28 cellular contexts compared by ENCODE assay signal in genomic region chr6:22099923-22100322, GRCh38.
"Had no signal": no experiment of that assay in that cellular context is flagged by ENCODE, and none has a peak within 500 bp of the region (broad histone marks: within the 10 kb centered on the region; RNA-seq: fewer than 3 reads in every experiment).

No MANE protein-coding gene starts in this region.

- H3K4me3 Mint-ChIP-seq: activated naive CD4-positive, alpha-beta T cell treated with anti-CD3 and anti-CD28 coated beads for 36 hours; activated naive CD8-positive, alpha-beta T cell treated with anti-CD3 and anti-CD28 coated beads for 36 hours; activated T-helper 1 cell treated with anti-CD3 and anti-CD28 coated beads, Interleukin-12 subunit alpha, Interleukin-12 subunit beta, Interleukin-2, Interleukin-4 antibody, amounts not matched to agents 30 ng/mL and 10 ng/mL and 1 ng/mL, durations not matched to agents 14 hours and 24 hours and 36 hours; central memory CD8-positive, alpha-beta T cell; dendritic cell treated with granulocyte-macrophage colony-stimulating factor and Interleukin-4, amounts not matched to agents 40 ng/mL and 50 ng/mL, for 4 days; endodermal cell; naive B cell; nephron progenitor cell; stimulated activated memory B cell treated with anti-CD40 and anti-IgM and Interleukin-4, amounts not matched to agents 10 μg/mL and 1 μg/mL and 100 μg/mL, for 72 hours; stimulated activated naive CD8-positive, alpha-beta T cell treated with anti-CD3 and anti-CD28 coated beads, Interleukin-15, amount 100 ng/mL, for 72 hours; type B pancreatic cell had no signal

- DNase-seq: activated CD4-positive, alpha-beta T cell treated with anti-CD3 and anti-CD28 coated beads for 48 hours; activated CD4-positive, alpha-beta T cell treated with anti-CD3 and anti-CD28 coated beads, Interleukin-2, amount 50 U/mL, for 48 hours; activated CD8-positive, alpha-beta memory T cell treated with anti-CD3 and anti-CD28 coated beads for 24 hours; activated effector memory CD4-positive, alpha-beta T cell treated with anti-CD3 and anti-CD28 coated beads, Interleukin-2, amount 50 U/mL, for 16 hours; activated naive CD4-positive, alpha-beta T cell treated with anti-CD3 and anti-CD28 coated beads for 36 hours; activated naive CD8-positive, alpha-beta T cell treated with anti-CD3 and anti-CD28 coated beads for 36 hours; endodermal cell; foreskin melanocyte; islet precursor cell; left cardiac atrium; mammary epithelial cell; naive B cell; nephron progenitor cell; ovary; sigmoid colon; small intestine; stimulated activated CD4-positive, alpha-beta T cell treated with anti-CD3 and anti-CD28 coated beads, Interleukin-4, amount 100 ng/mL, for 24 hours; stimulated activated naive CD8-positive, alpha-beta T cell treated with anti-CD3 and anti-CD28 coated beads, Interleukin-15, amount 100 ng/mL, for 72 hours; uterus had no signal

- H3K27ac Mint-ChIP-seq: activated naive CD4-positive, alpha-beta T cell treated with anti-CD3 and anti-CD28 coated beads for 36 hours; activated naive CD8-positive, alpha-beta T cell treated with anti-CD3 and anti-CD28 coated beads for 36 hours; activated T-helper 1 cell treated with anti-CD3 and anti-CD28 coated beads, Interleukin-12 subunit alpha, Interleukin-12 subunit beta, Interleukin-2, Interleukin-4 antibody, amounts not matched to agents 30 ng/mL and 10 ng/mL and 1 ng/mL, durations not matched to agents 14 hours and 24 hours and 36 hours; dendritic cell treated with granulocyte-macrophage colony-stimulating factor and Interleukin-4, amounts not matched to agents 40 ng/mL and 50 ng/mL, for 4 days; endodermal cell; naive B cell; stimulated activated memory B cell treated with anti-CD40 and anti-IgM and Interleukin-4, amounts not matched to agents 10 μg/mL and 1 μg/mL and 100 μg/mL, for 72 hours; stimulated activated naive CD8-positive, alpha-beta T cell treated with anti-CD3 and anti-CD28 coated beads, Interleukin-15, amount 100 ng/mL, for 72 hours; type B pancreatic cell had no signal

- H3K4me3 ChIP-seq: ascending aorta, ovary, sigmoid colon, uterus had no signal

- H3K4me1 Mint-ChIP-seq: central memory CD8-positive, alpha-beta T cell had no signal

- H3K36me3 Mint-ChIP-seq: naive B cell; stimulated activated memory B cell treated with anti-CD40 and anti-IgM and Interleukin-4, amounts not matched to agents 10 μg/mL and 1 μg/mL and 100 μg/mL, for 72 hours had no signal

- H3K27ac ChIP-seq: ascending aorta, neutrophil, ovary, sigmoid colon, uterus had no signal

- H3K27me3 ChIP-seq: ascending aorta, neutrophil, ovary, sigmoid colon, uterus had no signal

- H3K27me3 Mint-ChIP-seq: activated naive CD8-positive, alpha-beta T cell treated with anti-CD3 and anti-CD28 coated beads for 36 hours; central memory CD8-positive, alpha-beta T cell; dendritic cell treated with granulocyte-macrophage colony-stimulating factor and Interleukin-4, amounts not matched to agents 40 ng/mL and 50 ng/mL, for 4 days; naive B cell; progenitor cell of endocrine pancreas; stimulated activated memory B cell treated with anti-CD40 and anti-IgM and Interleukin-4, amounts not matched to agents 10 μg/mL and 1 μg/mL and 100 μg/mL, for 72 hours; stimulated activated naive CD8-positive, alpha-beta T cell treated with anti-CD3 and anti-CD28 coated beads, Interleukin-15, amount 100 ng/mL, for 72 hours; type B pancreatic cell had no signal

- H3K4me1 ChIP-seq: ascending aorta, sigmoid colon, uterus had no signal

- H3K36me3 ChIP-seq: ascending aorta, neutrophil, ovary, sigmoid colon, uterus had no signal

- H3K9me3 ChIP-seq: ascending aorta, neutrophil, ovary, sigmoid colon, uterus had no signal

- FAIRE-seq: small intestine had no signal

- ATAC-seq: esophagus mucosa; left cardiac atrium; stimulated activated memory B cell treated with anti-CD40 and anti-IgM and Interleukin-4, amounts not matched to agents 10 μg/mL and 1 μg/mL and 100 μg/mL, for 72 hours; stimulated activated naive CD8-positive, alpha-beta T cell treated with anti-CD3 and anti-CD28 coated beads, Interleukin-15, amount 100 ng/mL, for 72 hours had no signal
